8 cellular contexts compared by ENCODE assay signal in genomic region chr7:32347244-32347828, GRCh38.
DNase-seq lines count a peak whose midpoint lies in the region; ATAC-seq and TF ChIP-seq lines count a peak whose summit lies in the region.

No MANE protein-coding gene starts in this region.

- H3K79me2 ChIP-seq in PC-9 (ENCODE audit: low read depth): no peaks in the 10 kb centered on the region

- DNase-seq in COLO829 (ENCODE audit: low spot score): peak; percentile 19
- peak in 1 of 2 experiments; percentile 4 for DNase-seq in PC-9
- DNase-seq in fibroblast of mammary gland (ENCODE audit: low read depth): peak; percentile 14
- peak; percentile 26 to 48 for DNase-seq in stimulated activated CD4-positive, alpha-beta T cell treated with anti-CD3 and anti-CD28 coated beads, Interleukin-2, amount 100 ng/mL, for 24 hours
- DNase-seq in hepatic stellate cell (ENCODE audit: low spot score): no peak
- no peak for DNase-seq in cerebellar cortex (ENCODE audit: low spot score)

- TF ChIP-seq CTCF in PC-9 (conservative IDR thresholded peaks at IDR 0.05) (peak; percentile 92), fibroblast of mammary gland (conservative IDR thresholded peaks at IDR 0.05; ENCODE audit: control insufficient read depth, insufficient read depth, low read depth, low read length) (peak; percentile 68)

- no peaks in the 10 kb centered on the region for H3K9me2 ChIP-seq in PC-9 (ENCODE audit: insufficient read depth)

- H3K4me1 ChIP-seq in PC-9 (replicated peaks; ENCODE audit: insufficient read depth): no peaks in the 10 kb centered on the region

- no peak overlapping the region for H3K4me2 ChIP-seq in PC-9

- H3K4me3 ChIP-seq in PC-9: no peak overlapping the region
- no peak overlapping the region for H3K4me3 ChIP-seq in fibroblast of mammary gland (ENCODE audit: control insufficient read depth, low read depth, low read length)

- no peaks in the 10 kb centered on the region for H3F3A ChIP-seq in PC-9 (ENCODE audit: insufficient read depth, low read depth)

- BruUV-seq in PC-9 (replicated peaks; lab: Mats Ljungman, UMichigan): no TSS peak

- CTCF ChIA-PET in PC-9 (lab: Charles Lee): interaction anchor here (1.0 kb wide), 1 partner anchor 1213 kb away, joined by 6 read pairs; no protein-coding TSS in a partner anchor

- no peak overlapping the region for H3K27ac ChIP-seq in PC-9

- POLR2A ChIA-PET in PC-9 (lab: Charles Lee; ENCODE audit: unreplicated experiment): no interaction called here

- H4K20me1 ChIP-seq in PC-9 (ENCODE audit: insufficient read depth): no peaks in the 10 kb centered on the region

- H3K36me3 ChIP-seq in PC-9 (ENCODE audit: low read depth): no peaks in the 10 kb centered on the region

- ATAC-seq in GM21390 (IDR thresholded peaks at IDR 0.05; ENCODE audit: unreplicated experiment) (peak; percentile 70), GM18861 (IDR thresholded peaks at IDR 0.05; ENCODE audit: unreplicated experiment) (no peak)

- no peaks in the 10 kb centered on the region for H3K9me3 ChIP-seq in PC-9 (ENCODE audit: insufficient read depth, low read depth)

- peaks cover 11% of the 10 kb centered on the region; the same call in 1 of the 2 replicates for H3K27me3 ChIP-seq in PC-9 (ENCODE audit: insufficient read depth, low read depth)

- intact Hi-C loops in PC-9 (cut with micrococcal nuclease; ENCODE audit: unreplicated experiment): loop anchor here (2.0 to 5.0 kb wide), 2 partner anchors 135 to 603 kb away; no protein-coding TSS in a partner anchor

- H2AFZ ChIP-seq in PC-9: no peak overlapping the region

Comparison
In these comparisons a context has a peak if more than half of its experiments do, and no peak if none do; other contexts are left out.
1. DNase-seq: peak in COLO829 (single experiment), fibroblast of mammary gland (single experiment) and stimulated activated CD4-positive, alpha-beta T cell treated with anti-CD3 and anti-CD28 coated beads, Interleukin-2, amount 100 ng/mL, for 24 hours (2 of 2); none in hepatic stellate cell (single experiment) and cerebellar cortex (single experiment).